8 cellular contexts compared by ENCODE assay signal in the genomic region with DNA sequence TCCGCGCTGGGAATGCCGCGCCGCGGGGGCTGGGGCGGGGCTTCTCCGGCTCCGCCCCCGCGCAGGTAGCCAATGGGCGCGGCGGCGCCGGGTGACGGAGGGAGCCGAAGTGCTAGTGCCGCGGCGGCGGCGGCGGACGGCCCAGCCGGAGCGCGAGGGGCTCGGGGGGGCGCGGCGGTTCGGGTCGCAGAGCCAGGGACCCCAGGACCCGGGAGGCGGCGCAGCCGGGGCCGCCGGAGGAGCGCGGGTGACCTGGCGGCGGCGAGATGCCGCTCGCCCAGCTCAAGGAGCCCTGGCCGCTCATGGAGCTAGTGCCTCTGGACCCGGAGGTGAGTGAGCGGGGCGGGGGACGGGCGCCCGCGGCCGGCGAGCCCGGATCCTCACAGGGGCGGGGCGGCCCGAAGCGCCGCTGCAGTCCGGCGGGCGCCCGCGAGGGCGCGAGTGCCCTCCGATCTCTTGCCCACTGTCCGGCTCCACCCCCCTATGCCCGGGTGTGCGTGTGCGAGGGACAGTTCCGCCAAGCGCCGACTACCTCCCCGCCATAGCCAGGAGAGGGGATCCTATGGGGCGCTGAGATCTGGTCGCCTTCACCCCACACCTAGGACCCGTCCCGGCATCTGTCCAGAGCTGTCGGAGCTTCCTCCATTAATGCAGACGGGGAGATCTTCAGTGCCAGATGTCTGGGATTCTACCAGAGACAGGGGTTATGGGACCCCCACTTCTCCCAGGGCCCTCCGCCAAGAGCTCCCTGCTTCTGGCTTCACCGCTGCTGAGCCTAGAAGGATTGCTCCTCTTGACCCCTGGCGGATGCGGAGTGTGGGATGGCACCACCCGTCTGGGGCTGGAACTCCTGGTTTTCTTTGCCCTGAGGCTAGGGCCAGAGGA. TPM values are rescaled to one million over a fixed set of nuclear protein-coding genes. Genes with fewer than 3 reads are reported as not detected.
DNase-seq lines count a peak whose midpoint lies in the region; ATAC-seq and TF ChIP-seq lines count a peak whose summit lies in the region.

RPS6KA1 (plus strand) TSS at position 107 of the 885 bp plus-strand sequence; CDS start at position 267, 160 bp downstream.

- peaks cover 1% of the 10 kb centered on the region for H3K9me3 Mint-ChIP-seq in glutamatergic neuron (ENCODE audit: unreplicated experiment)
- H3K9me3 Mint-ChIP-seq in type B pancreatic cell = no peaks in the 10 kb centered on the region

- H3K36me3 ChIP-seq in SJCRH30 = no peaks in the 10 kb centered on the region

- H3K27me3 ChIP-seq in SJCRH30 = no peaks in the 10 kb centered on the region

- no peak within 1 kb of the TSS for H3K27ac ChIP-seq in SJCRH30

- H3K36me3 Mint-ChIP-seq in glutamatergic neuron (ENCODE audit: unreplicated experiment) = no peaks in the 10 kb centered on the region
- no peaks in the 10 kb centered on the region for H3K36me3 Mint-ChIP-seq in type B pancreatic cell

- TF ChIP-seq CTCF in glutamatergic neuron (IDR thresholded peaks at IDR 0.05; ENCODE audit: partially characterized antibody, unreplicated experiment) (no peak), type B pancreatic cell (conservative IDR thresholded peaks at IDR 0.05) (no peak)

- peak within 1 kb of the TSS; percentile 71 for H3K4me3 ChIP-seq in SJCRH30

- H3K27ac Mint-ChIP-seq in glutamatergic neuron (ENCODE audit: unreplicated experiment) (peak within 1 kb of the TSS; percentile 64), type B pancreatic cell (peak within 1 kb of the TSS; percentile 83)

- H3K9me3 ChIP-seq in SJCRH30 (replicated peaks) = no peaks in the 10 kb centered on the region

- H3K4me1 Mint-ChIP-seq in glutamatergic neuron (ENCODE audit: low read depth, unreplicated experiment) (no peaks in the 10 kb centered on the region), type B pancreatic cell (ENCODE audit: unreplicated experiment) (peaks cover 8% of the 10 kb centered on the region)

- H3K27me3 Mint-ChIP-seq in glutamatergic neuron (ENCODE audit: unreplicated experiment) (peaks cover 7% of the 10 kb centered on the region), type B pancreatic cell (peaks cover 4% of the 10 kb centered on the region)

- peak within 1 kb of the TSS; percentile 92 for H3K4me3 Mint-ChIP-seq in glutamatergic neuron (ENCODE audit: unreplicated experiment)
- peak within 1 kb of the TSS; percentile 93 for H3K4me3 Mint-ChIP-seq in type B pancreatic cell

- DNase-seq in DMS53 treated with DMSO at 0.1 percent for 48 hours (lab: John Stamatoyannopoulos, UW; ENCODE audit: unreplicated experiment) (peak; percentile 49), HuH-7 (ENCODE audit: low spot score) (peak; percentile 93), SJCRH30 (peak; percentile 64 to 79), glutamatergic neuron (peak; percentile 74), occipital lobe (lab: John Stamatoyannopoulos, UW) (peak; percentile 50), type B pancreatic cell (ENCODE audit: extremely low spot score, unreplicated experiment) (peak; percentile 80)
- peak; percentile 65 for DNase-seq in activated naive CD4-positive, alpha-beta T cell treated with anti-CD3 and anti-CD28 coated beads, Interleukin-2, amount 50 U/mL, for 16 hours

- ATAC-seq in GM21423 (IDR thresholded peaks at IDR 0.05; ENCODE audit: unreplicated experiment) = peak; percentile 69

- peaks cover 26% of the 10 kb centered on the region for H3K4me1 ChIP-seq in SJCRH30

RNA-seq across cellular contexts. Expression of gene RPS6KA1, which starts in this region (rescaled TPM):
- total RNA-seq in SJCRH30 (2014; rRNA removed; shearing (Covaris generic)) = 22.5 and 22.7 TPM in 2 replicates
- total RNA-seq in glutamatergic neuron (ENCODE audit: unreplicated experiment) (10.8 TPM), occipital lobe (4.2 TPM), type B pancreatic cell (ENCODE audit: low replicate concordance) (27.7 and 31.8 TPM in 2 replicates)
